ENCODE assay signal across 26 cellular contexts in genomic region chr4:10026485-10026884, GRCh38.
"Had no signal": no experiment of that assay in that cellular context is flagged by ENCODE, and none has a peak within 500 bp of the region (broad histone marks: within the 10 kb centered on the region; RNA-seq: fewer than 3 reads in every experiment).

No MANE protein-coding gene starts in this region.

- H3K27me3 ChIP-seq: ascending aorta, breast epithelium, dorsolateral prefrontal cortex, esophagus squamous epithelium had no signal

- ATAC-seq: activated CD4-positive, CD25-positive, alpha-beta regulatory T cell treated with anti-CD3 and anti-CD28 coated beads, Interleukin-2, amount 50 U/mL, for 24 hours; activated CD8-positive, alpha-beta T cell treated with anti-CD3 and anti-CD28 coated beads for 36 hours; activated naive CD4-positive, alpha-beta T cell treated with anti-CD3 and anti-CD28 coated beads, Interleukin-2, amount 50 U/mL, for 72 hours; activated T-cell treated with anti-CD3 and anti-CD28 coated beads, Interleukin-2, amount 50 U/mL, for 4 hours; activated T-helper 17 cell treated with anti-CD3 and anti-CD28 coated beads, Interleukin-2, amount 50 U/mL, for 72 hours; effector memory CD8-positive, alpha-beta T cell; T-helper 17 cell had no signal

- H3K27ac ChIP-seq: ascending aorta, breast epithelium, coronary artery, dorsolateral prefrontal cortex, epithelial cell of prostate, esophagus squamous epithelium, WERI-Rb-1 had no signal

- H3K36me3 ChIP-seq: ascending aorta, breast epithelium, esophagus squamous epithelium, WERI-Rb-1 had no signal

- H3K4me1 ChIP-seq: ascending aorta, breast epithelium had no signal

- H3K4me3 ChIP-seq: ascending aorta, breast epithelium, coronary artery, dorsolateral prefrontal cortex, esophagus squamous epithelium had no signal

- H3K9me3 ChIP-seq: ascending aorta, breast epithelium, esophagus squamous epithelium had no signal

- DNase-seq: activated B cell treated with CpG ODN at 0.5 μM for 24 hours; activated CD4-positive, alpha-beta T cell treated with anti-CD3 and anti-CD28 coated beads for 48 hours; activated CD4-positive, alpha-beta T cell treated with anti-CD3 and anti-CD28 coated beads, Interleukin-2, amount 50 U/mL, for 1 hour; activated CD4-positive, alpha-beta T cell treated with anti-CD3 and anti-CD28 coated beads, Interleukin-2, amount 50 U/mL, for 48 hours; activated CD8-positive, alpha-beta memory T cell treated with anti-CD3 and anti-CD28 coated beads for 24 hours; activated CD8-positive, alpha-beta T cell treated with anti-CD3 and anti-CD28 coated beads for 36 hours; activated gamma-delta T cell; activated naive CD4-positive, alpha-beta T cell; activated naive CD8-positive, alpha-beta T cell treated with anti-CD3 and anti-CD28 coated beads, Interleukin-2, amount 10 ng/mL, durations not matched to agents 7 days and 5 days; activated T-cell treated with anti-CD3 and anti-CD28 coated beads, Interleukin-2, amount 50 U/mL, for 4 hours; dorsolateral prefrontal cortex; effector memory CD8-positive, alpha-beta T cell; esophagus squamous epithelium; foreskin fibroblast; head of caudate nucleus; T-helper 1 cell; T-helper 17 cell; T1000; WERI-Rb-1 had no signal
